24 cellular contexts compared by ENCODE assay signal in genomic region chr9:137793196-137793841, GRCh38.
DNase-seq lines count a peak whose midpoint lies in the region; ATAC-seq, FAIRE-seq and TF ChIP-seq lines count a peak whose summit lies in the region.
"Had no signal": no experiment of that assay in that cellular context is flagged by ENCODE, and none has a peak within 500 bp of the region (broad histone marks: within the 10 kb centered on the region; RNA-seq: fewer than 3 reads in every experiment).

No MANE protein-coding gene starts in this region.

- H3K4me2 ChIP-seq in GM12878 (ENCODE audit: control insufficient read depth, insufficient read depth) = no peak overlapping the region

- no peak for ATAC-seq in activated naive CD4-positive, alpha-beta T cell treated with anti-CD3 and anti-CD28 coated beads, Interleukin-2, amount 50 U/mL, for 72 hours
- no peak for ATAC-seq in GM12878
- ATAC-seq in upper lobe of right lung = no peak
- ATAC-seq in HG02798 (IDR thresholded peaks at IDR 0.05; ENCODE audit: poor library complexity, unreplicated experiment) = no peak
- ATAC-seq: gastrocnemius medialis, lower lobe of right lung had no signal

- intact Hi-C loops in GM12878 (cut with micrococcal nuclease; ENCODE audit: unreplicated experiment) (no loop called here), upper lobe of right lung (cut with DNase I) (no loop called here)

- no peaks in the 10 kb centered on the region for H3K9me3 Mint-ChIP-seq in activated naive CD4-positive, alpha-beta T cell treated with anti-CD3 and anti-CD28 coated beads, Interleukin-2, amount 50 U/mL, for 72 hours

- no peak overlapping the region for H3K27ac ChIP-seq in GM12878 (ENCODE audit: control insufficient read depth, insufficient read depth)
- H3K27ac ChIP-seq in upper lobe of right lung = no peak overlapping the region
- H3K27ac ChIP-seq: breast epithelium, gastrocnemius medialis, lower lobe of right lung, neutrophil, WERI-Rb-1 had no signal

- H3K36me3 Mint-ChIP-seq in activated naive CD4-positive, alpha-beta T cell treated with anti-CD3 and anti-CD28 coated beads, Interleukin-2, amount 50 U/mL, for 72 hours = peaks cover 0 to 8% of the 10 kb centered on the region in 2 donors

- no peak for DNase-seq in activated naive CD4-positive, alpha-beta T cell treated with anti-CD3 and anti-CD28 coated beads, Interleukin-2, amount 50 U/mL, for 72 hours (ENCODE audit: low spot score in 2 of 2)
- DNase-seq in activated naive CD4-positive, alpha-beta T cell treated with Interleukin-2 at 50 U/mL for 16 hours = no peak
- no peak for DNase-seq in GM12878 (ENCODE audit: low read depth, low spot score)
- DNase-seq in midbrain (lab: John Stamatoyannopoulos, UW) = peak; percentile 60
- peak; percentile 19 for DNase-seq in upper lobe of right lung
- DNase-seq in AG20443 (ENCODE audit: low spot score) = no peak
- DNase-seq in RKO (ENCODE audit: low spot score) = no peak
- DNase-seq: activated CD8-positive, alpha-beta memory T cell treated with anti-CD3 and anti-CD28 coated beads, Interleukin-2, amount 50 U/mL, for 48 hours; activated gamma-delta T cell treated with Interleukin-2 at 50 U/mL for 16 hours; amniotic stem cell; Calu3; cortex of kidney; gastrocnemius medialis; lower lobe of right lung; NCI-H187 treated with DMSO at 0.1 percent for 48 hours; OCI-M1; Right ventricle myocardium superior; stimulated activated CD8-positive, alpha-beta memory T cell treated with anti-CD3 and anti-CD28 coated beads, Interleukin-4, amount 100 ng/mL, for 48 hours; WERI-Rb-1 had no signal

- no peaks in the 10 kb centered on the region for H3K4me1 ChIP-seq in GM12878 (ENCODE audit: control insufficient read depth, insufficient read depth, low read length)
- no peaks in the 10 kb centered on the region for H3K4me1 ChIP-seq in upper lobe of right lung
- H3K4me1 ChIP-seq: breast epithelium, gastrocnemius medialis, lower lobe of right lung had no signal

- 98% methylated on average over 13 of the region's 13 CpGs for WGBS in GM12878 (ENCODE audit: insufficient coverage, insufficient replicate concordance, low lambda C conversion rate, missing lambda C conversion rate)

- H4K20me1 ChIP-seq in GM12878 (ENCODE audit: control insufficient read depth, insufficient read depth) = no peaks in the 10 kb centered on the region

- no peak for TF ChIP-seq POLR2A in GM12878 (IDR thresholded peaks at IDR 0.05; ENCODE audit: low read depth, low read length)

- TF ChIP-seq EP300 in GM12878 (IDR thresholded peaks at IDR 0.05; ENCODE audit: borderline replicate concordance in 1 of 2, control insufficient read depth in 1 of 2, low read depth in 2 of 2, low read length in 2 of 2) = no peak

- BruUV-seq in GM12878 (replicated peaks; lab: Mats Ljungman, UMichigan) = TSS peak; percentile 60

- no peak overlapping the region for H3K4me3 ChIP-seq in GM12878
- H3K4me3 ChIP-seq in upper lobe of right lung = no peak overlapping the region
- H3K4me3 ChIP-seq: breast epithelium, gastrocnemius medialis, lower lobe of right lung had no signal

- POLR2A ChIA-PET in GM12878 (lab: Charles Lee) = no interaction called here

- FAIRE-seq in GM12878 (lab: Jason Lieb, UNC) = peak; percentile 49
- FAIRE-seq: keratinocyte, urothelium cell line had no signal

- H2AFZ ChIP-seq in GM12878 (ENCODE audit: control insufficient read depth, low read depth, low read length) = no peak overlapping the region

- H3K79me2 ChIP-seq in GM12878 (ENCODE audit: control insufficient read depth, insufficient read depth, low read length) = no peaks in the 10 kb centered on the region

- in situ Hi-C loops in GM12878 (cut with MboI) = no loop called here

- no peak for TF ChIP-seq RAD21 in GM12878 (IDR thresholded peaks at IDR 0.05; ENCODE audit: insufficient read depth, low read depth, low read length)

- no peaks in the 10 kb centered on the region; the same call in 2 of the 3 replicates for H3K9me3 ChIP-seq in GM12878 (replicated peaks; ENCODE audit: control insufficient read depth, insufficient read depth, low read length)
- H3K9me3 ChIP-seq in upper lobe of right lung = no peaks in the 10 kb centered on the region
- H3K9me3 ChIP-seq: breast epithelium, gastrocnemius medialis, lower lobe of right lung, neutrophil had no signal

- peak overlapping the region; percentile 53 to 61 for H3K27ac Mint-ChIP-seq in activated naive CD4-positive, alpha-beta T cell treated with anti-CD3 and anti-CD28 coated beads, Interleukin-2, amount 50 U/mL, for 72 hours

- SMC1A ChIA-PET in GM12878 (lab: Charles Lee; ENCODE audit: uncharacterized antibody, unreplicated experiment) = no interaction called here

- TF ChIP-seq CTCF in GM12878 (IDR thresholded peaks at IDR 0.05 in 2 of 3, conservative IDR thresholded peaks at IDR 0.05 in 1 of 3; ENCODE audit: control insufficient read depth in 2 of 3, extremely low read depth in 1 of 3, insufficient read depth in 1 of 3, low read depth in 3 of 3, low read length in 3 of 3) (no peak), upper lobe of right lung (IDR thresholded peaks at IDR 0.05) (no peak)

- RAD21 ChIA-PET in GM12878 (lab: Charles Lee; ENCODE audit: unreplicated experiment) = no interaction called here

- CTCF ChIA-PET in GM12878 (lab: Yijun Ruan, JAX) = no interaction called here

- H3K27me3 ChIP-seq in GM12878 (replicated peaks in 1 of 2; ENCODE audit: control insufficient read depth in 2 of 2, insufficient read depth in 2 of 2, low read length in 1 of 2) (no peaks in the 10 kb centered on the region), upper lobe of right lung (no peaks in the 10 kb centered on the region)
- H3K27me3 ChIP-seq: breast epithelium, gastrocnemius medialis, neutrophil had no signal

- peaks cover 21 to 46% of the 10 kb centered on the region in 2 experiments for H3K36me3 ChIP-seq in GM12878 (ENCODE audit: control insufficient read depth in 2 of 2, insufficient read depth in 2 of 2, low read length in 1 of 2)
- peaks cover 82% of the 10 kb centered on the region for H3K36me3 ChIP-seq in upper lobe of right lung
- H3K36me3 ChIP-seq: breast epithelium had no signal

- H3K9ac ChIP-seq in GM12878 (ENCODE audit: control insufficient read depth, insufficient read depth, low read length) = no peak overlapping the region

TF ChIP-seq in GM12878, 131 proteins besides CTCF, POLR2A, EP300 and RAD21:
- TF ChIP-seq ZNF384 (IDR thresholded peaks at IDR 0.05; ENCODE audit: borderline replicate concordance, low read depth, low read length) (no peak), ZNF217 (IDR thresholded peaks at IDR 0.05) (no peak), EGR1 (IDR thresholded peaks at IDR 0.05; ENCODE audit: borderline replicate concordance in 1 of 2, low read depth in 2 of 2, low read length in 2 of 2) (no peak), NR2F1 (conservative IDR thresholded peaks at IDR 0.05) (no peak), FOXK2 (IDR thresholded peaks at IDR 0.05) (no peak), RFX5 (IDR thresholded peaks at IDR 0.05; ENCODE audit: low read depth, low read length) (no peak), BCL3 (IDR thresholded peaks at IDR 0.05; ENCODE audit: borderline replicate concordance, insufficient read depth, low read depth, low read length, poor library complexity, severe bottlenecking) (no peak), KLF5 (IDR thresholded peaks at IDR 0.05; ENCODE audit: partially characterized antibody) (no peak), ATF2 (IDR thresholded peaks at IDR 0.05; ENCODE audit: low read length) (no peak), BRCA1 (IDR thresholded peaks at IDR 0.05; ENCODE audit: low read depth, low read length) (no peak), ZSCAN29 (IDR thresholded peaks at IDR 0.05) (no peak), ATF3 (IDR thresholded peaks at IDR 0.05; ENCODE audit: borderline replicate concordance, extremely low read depth, low read depth, low read length) (no peak), ZBTB33 (IDR thresholded peaks at IDR 0.05) (no peak)

Comparison
In these comparisons a context has a peak if more than half of its experiments do, and no peak if none do; other contexts are left out.
1. DNase-seq: peak in midbrain (single experiment) and upper lobe of right lung (single experiment); none in activated naive CD4-positive, alpha-beta T cell treated with anti-CD3 and anti-CD28 coated beads, Interleukin-2, amount 50 U/mL, for 72 hours (0 of 2), activated naive CD4-positive, alpha-beta T cell treated with Interleukin-2 at 50 U/mL for 16 hours (single experiment), GM12878 (single experiment), AG20443 (single experiment) and RKO (single experiment).